10 cellular contexts compared by ENCODE assay signal in the genomic region with DNA sequence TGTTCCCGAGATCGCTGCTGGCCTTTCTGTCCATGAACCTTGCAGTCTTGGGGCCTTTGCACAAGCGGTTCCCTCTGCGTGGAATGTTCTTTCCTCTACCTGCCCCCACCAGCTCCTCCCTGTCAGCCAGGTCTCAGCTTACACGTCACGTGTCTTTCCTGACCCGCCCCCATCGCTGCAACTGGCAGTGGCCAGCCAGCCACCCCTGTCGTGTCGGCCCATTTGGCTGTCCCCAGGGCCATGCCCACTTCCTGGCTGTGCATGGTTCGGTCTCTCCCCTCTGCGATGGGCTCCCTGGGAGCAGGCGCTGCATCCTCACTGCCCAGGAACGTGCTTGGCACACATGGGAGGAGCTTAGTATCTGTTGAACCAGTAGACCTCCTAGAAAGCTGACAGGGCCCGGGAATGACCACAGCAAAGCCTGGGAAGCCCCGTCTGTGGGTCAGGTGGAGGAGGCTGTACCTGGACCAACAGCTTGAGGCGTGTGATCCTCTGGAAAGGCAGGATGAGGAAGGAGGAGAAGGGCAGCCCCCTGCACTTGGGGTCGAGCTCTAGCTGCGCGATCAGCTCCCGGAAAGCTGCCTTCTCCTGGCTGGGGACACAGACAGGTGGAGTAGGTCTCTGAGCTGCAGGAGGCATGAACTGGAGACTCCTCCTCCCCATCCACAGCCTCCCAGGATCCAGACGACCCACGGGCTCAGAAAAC. TPM values are rescaled to one million over a fixed set of nuclear protein-coding genes. Genes with fewer than 3 reads are reported as not detected.
A peak's percentile ranks its signal among the peaks of the same experiment; 100 is the strongest.
DNase-seq lines count a peak whose midpoint lies in the region; ATAC-seq and TF ChIP-seq lines count a peak whose summit lies in the region.
"Had no signal": no experiment of that assay in that cellular context is flagged by ENCODE, and none has a peak within 500 bp of the region (broad histone marks: within the 10 kb centered on the region; RNA-seq: fewer than 3 reads in every experiment).

No MANE protein-coding gene starts in this region.

- H3K9ac ChIP-seq in neural progenitor cell: no peak overlapping the region

- peaks cover 32% of the 10 kb centered on the region for H3K4me1 Mint-ChIP-seq in neural progenitor cell

- no peaks in the 10 kb centered on the region for H4K20me1 ChIP-seq in neural progenitor cell (ENCODE audit: low read depth)

- peaks cover 16% of the 10 kb centered on the region for H3K27me3 Mint-ChIP-seq in neural progenitor cell (ENCODE audit: insufficient read depth, low read depth)

- H3K4me3 Mint-ChIP-seq in neural progenitor cell: peak overlapping the region; percentile 69

- peak overlapping the region; percentile 89 for H2AFZ ChIP-seq in neural progenitor cell (replicated peaks)

- no peaks in the 10 kb centered on the region for H3K9me3 Mint-ChIP-seq in neural progenitor cell
- H3K9me3 Mint-ChIP-seq: IgD-negative memory B cell, naive B cell had no signal

- peak overlapping the region; percentile 70 for H3K4me2 ChIP-seq in neural progenitor cell

- H3K27me3 ChIP-seq in dorsolateral prefrontal cortex (no peaks in the 10 kb centered on the region), neural progenitor cell (no peaks in the 10 kb centered on the region)

- H3F3A ChIP-seq in neural progenitor cell (ENCODE audit: low read depth): no peaks in the 10 kb centered on the region

- no peak overlapping the region for H3K27ac Mint-ChIP-seq in neural progenitor cell
- H3K27ac Mint-ChIP-seq: IgD-negative memory B cell had no signal

- H3K36me3 ChIP-seq in neural progenitor cell: no peaks in the 10 kb centered on the region

- H3K27ac ChIP-seq in dorsolateral prefrontal cortex: peak overlapping the region in 44 of 59 donors; percentile 6 to 82 (median 54)
- H3K27ac ChIP-seq in neural progenitor cell: no peak overlapping the region

- no peaks in the 10 kb centered on the region for H3K79me2 ChIP-seq in neural progenitor cell (ENCODE audit: low read depth)

- intact Hi-C loops in dorsolateral prefrontal cortex (cut with DNase I): no loop called here

- peak; percentile 79 for DNase-seq in EH (ENCODE audit: low read depth)
- peak; percentile 34 to 69 for DNase-seq in NCI-H526 (lab: John Stamatoyannopoulos, UW)
- DNase-seq in dorsolateral prefrontal cortex: peak in 3 of 10 donors; percentile 17 to 45 (median 44)
- peak; percentile 75 for DNase-seq in neural progenitor cell (ENCODE audit: low spot score)
- DNase-seq in NCI-H1105 (lab: John Stamatoyannopoulos, UW): no peak
- no peak for DNase-seq in NAMALWA (ENCODE audit: low spot score)
- no peak for DNase-seq in NCI-H524 treated with DMSO at 0.1 percent for 48 hours (lab: John Stamatoyannopoulos, UW)
- DNase-seq: naive B cell had no signal

- H3K4me1 ChIP-seq in neural progenitor cell: peaks cover 12% of the 10 kb centered on the region

- no peaks in the 10 kb centered on the region for H3K9me3 ChIP-seq in neural progenitor cell (ENCODE audit: low read depth)

- TF ChIP-seq CTCF in dorsolateral prefrontal cortex (IDR thresholded peaks at IDR 0.05 in 54 of 56, conservative IDR thresholded peaks at IDR 0.05 in 2 of 56; ENCODE audit: low read depth in 1 of 56, partially characterized antibody in 56 of 56): no peak
- TF ChIP-seq CTCF in neural progenitor cell (IDR thresholded peaks at IDR 0.05): no peak

- ATAC-seq in HG02840 (IDR thresholded peaks at IDR 0.05; ENCODE audit: low FRiP score, unreplicated experiment): no peak

- H3K36me3 Mint-ChIP-seq in neural progenitor cell: peaks cover 1% of the 10 kb centered on the region
- H3K36me3 Mint-ChIP-seq: IgD-negative memory B cell, naive B cell had no signal

- H3K4me3 ChIP-seq in dorsolateral prefrontal cortex: no peak overlapping the region
- peak overlapping the region; percentile 16 for H3K4me3 ChIP-seq in neural progenitor cell

RNA-seq across cellular contexts. Expression of a gene that starts 21.0 kb away (rescaled TPM):
- total RNA-seq in dorsolateral prefrontal cortex: 10 to 100 TPM in 119 of 120 experiments, 1 to 10 TPM in 1; 9.4 to 82.0 (median 34.1) TPM
- total RNA-seq in neural progenitor cell (ENCODE audit: low replicate concordance): 2.6 TPM in 1 of 2 replicates, not detected in the other

Comparison
In these comparisons a context has a peak if more than half of its experiments do, and no peak if none do; other contexts are left out.
1. DNase-seq: peak in EH (single experiment), NCI-H526 (2 of 2) and neural progenitor cell (single experiment); none in NCI-H1105 (single experiment), NAMALWA (single experiment) and NCI-H524 treated with DMSO at 0.1 percent for 48 hours (single experiment).